In genomic region chr16:70800306-70800705, GRCh38 we compare ENCODE assay signal across 8 cellular contexts. TPM values are rescaled to one million over a fixed set of nuclear protein-coding genes. Genes with fewer than 3 reads are reported as not detected.
DNase-seq lines count a peak whose midpoint lies in the region; ATAC-seq and TF ChIP-seq lines count a peak whose summit lies in the region.

No MANE protein-coding gene starts in this region.

- H3K27me3 Mint-ChIP-seq in brain = peaks cover 7% of the 10 kb centered on the region

- H3K36me3 Mint-ChIP-seq in brain = peaks cover 11% of the 10 kb centered on the region

- H3K4me3 Mint-ChIP-seq in brain = peak overlapping the region; percentile 91 to 97 (median 93)

- H3K9ac ChIP-seq in HUES6 (ENCODE audit: low read length) = peak overlapping the region; percentile 86

- H3K4me3 ChIP-seq in HUES6 (ENCODE audit: low read depth, low read length) = peak overlapping the region; percentile 94

- peaks cover 0 to 12% (median 0%) of the 10 kb centered on the region in 5 experiments for H3K9me3 Mint-ChIP-seq in brain

- peaks cover 30% of the 10 kb centered on the region for H3K4me1 Mint-ChIP-seq in brain

- ATAC-seq in HG03520 (IDR thresholded peaks at IDR 0.05; ENCODE audit: unreplicated experiment) = no peak
- no peak for ATAC-seq in GM18502 (IDR thresholded peaks at IDR 0.05; ENCODE audit: poor library complexity, unreplicated experiment)

- peak; percentile 27 for DNase-seq in CD1c-positive myeloid dendritic cell (ENCODE audit: extremely low spot score)
- DNase-seq in mesenteric fat pad (ENCODE audit: low spot score) = peak; percentile 68
- no peak for DNase-seq in NCI-H2196 (lab: John Stamatoyannopoulos, UW; ENCODE audit: unreplicated experiment)
- no peak for DNase-seq in activated CD8-positive, alpha-beta memory T cell treated with anti-CD3 and anti-CD28 coated beads, Interleukin-2, amount 50 U/mL, for 4 hours

- H3K9me3 ChIP-seq in HUES6 (ENCODE audit: control insufficient read depth, insufficient read depth, low read depth, low read length) = no peaks in the 10 kb centered on the region

- H3K27ac ChIP-seq in HUES6 (ENCODE audit: low read depth, low read length) = peak overlapping the region; percentile 45; the same call in 1 of the 2 replicates

- TF ChIP-seq CTCF in brain (conservative IDR thresholded peaks at IDR 0.05) = no peak

- peaks cover 8% of the 10 kb centered on the region; the same call in 1 of the 2 replicates for H3K4me1 ChIP-seq in HUES6 (ENCODE audit: control insufficient read depth, insufficient read depth, low read length)

- H3K27me3 ChIP-seq in HUES6 (ENCODE audit: control insufficient read depth, insufficient read depth, low read length) = peaks cover 29% of the 10 kb centered on the region

- H3K36me3 ChIP-seq in HUES6 (ENCODE audit: control insufficient read depth, insufficient read depth, low read length) = peaks cover 12% of the 10 kb centered on the region; the same call in 1 of the 2 replicates

- H3K27ac Mint-ChIP-seq in brain = peak overlapping the region; percentile 38 to 93 (median 67)

RNA-seq across cellular contexts. Expression of gene VAC14, which starts 0.7 kb away (rescaled TPM):
- polyA plus RNA-seq in brain (ENCODE audit: insufficient read depth, low read depth, low replicate concordance) = 76.0 TPM
- total RNA-seq in mesenteric fat pad = 37.6 TPM

Comparison
In these comparisons a context has a peak if more than half of its experiments do, and no peak if none do; other contexts are left out.
1. DNase-seq: peak in CD1c-positive myeloid dendritic cell (single experiment) and mesenteric fat pad (single experiment); none in NCI-H2196 (single experiment) and activated CD8-positive, alpha-beta memory T cell treated with anti-CD3 and anti-CD28 coated beads, Interleukin-2, amount 50 U/mL, for 4 hours (single experiment).